8 cellular contexts compared by ENCODE assay signal in the genomic region with DNA sequence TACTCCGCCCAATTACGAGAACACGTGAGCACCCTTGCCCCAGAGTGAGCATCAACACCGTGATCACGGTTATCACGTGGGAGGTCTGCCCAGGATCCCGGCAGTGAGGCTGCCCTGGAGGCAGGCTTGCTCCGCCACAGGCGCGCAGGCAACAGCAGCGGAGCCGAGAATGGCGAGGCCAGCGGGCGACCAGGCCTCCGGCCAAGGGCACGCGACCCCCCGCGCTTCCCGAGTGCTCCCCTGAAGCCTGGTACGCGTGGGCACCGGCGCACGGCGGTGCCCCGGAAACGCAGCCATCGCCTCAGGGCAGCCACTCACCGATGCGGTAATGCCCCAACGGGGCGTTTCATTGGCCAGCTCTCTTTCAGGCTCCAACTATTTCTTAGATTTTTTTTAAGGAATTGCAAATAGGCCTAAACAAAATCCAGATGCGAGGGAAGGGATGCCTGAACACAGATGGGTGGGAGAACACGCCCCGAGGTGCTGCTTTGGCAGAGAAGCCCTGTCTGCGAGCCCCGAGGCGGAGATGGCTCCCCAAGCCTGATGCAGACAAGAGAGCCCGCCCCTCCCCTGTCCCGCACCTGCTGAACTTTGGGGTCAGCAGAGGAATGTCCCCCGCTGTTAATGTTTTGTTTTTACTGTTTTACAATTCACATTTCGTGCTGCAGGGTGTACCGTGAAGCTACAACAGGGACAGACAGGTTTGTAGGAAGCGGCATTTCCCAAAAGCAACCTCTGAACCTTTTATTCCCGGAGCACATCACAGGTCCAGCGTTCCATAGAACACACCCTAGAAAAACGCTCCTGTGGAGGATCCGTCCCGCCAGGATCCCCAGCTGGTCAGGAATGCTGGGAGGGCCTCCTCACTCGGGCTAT.
DNase-seq lines count a peak whose midpoint lies in the region; ATAC-seq and TF ChIP-seq lines count a peak whose summit lies in the region.

No MANE protein-coding gene starts in this region.

- DNase-seq in G401 (ENCODE audit: low spot score): peak; percentile 62
- DNase-seq in SK-N-SH: peak; percentile 70
- peak; percentile 69 for DNase-seq in fibroblast of gingiva (ENCODE audit: low read depth)
- no peak for DNase-seq in effector CD4-positive, alpha-beta T cell
- no peak for DNase-seq in HK-2 (ENCODE audit: unreplicated experiment)
- DNase-seq in T-helper 2 cell: no peak

- H3K4me2 ChIP-seq in SK-N-SH: no peak overlapping the region

- CTCF ChIA-PET in SK-N-SH (lab: Yijun Ruan, JAX): no interaction called here

- H3K9me3 ChIP-seq in SK-N-SH (no peaks in the 10 kb centered on the region), muscle layer of colon (ENCODE audit: low read length) (no peaks in the 10 kb centered on the region)

- POLR2A ChIA-PET in SK-N-SH (lab: Yijun Ruan, JAX): no interaction called here

- 50% methylated on average over 37 of the region's 52 CpGs for WGBS in SK-N-SH (ENCODE audit: low lambda C conversion rate)

- no peak for TF ChIP-seq EP300 in SK-N-SH (IDR thresholded peaks at IDR 0.05; ENCODE audit: borderline replicate concordance in 1 of 2, low read depth in 1 of 2, low read length in 1 of 2)

- H3K4me3 ChIP-seq in SK-N-SH (ENCODE audit: low read depth in 2 of 2, low read length in 1 of 2): peak overlapping the region in 1 of 2 experiments; percentile 37; a peak in 2 of 4 replicates
- peak overlapping the region; percentile 47 to 64 for H3K4me3 ChIP-seq in muscle layer of colon (ENCODE audit: low read depth in 1 of 2, low read length in 2 of 2)

- H3K27me3 ChIP-seq in SK-N-SH (ENCODE audit: insufficient read depth): no peaks in the 10 kb centered on the region
- H3K27me3 ChIP-seq in muscle layer of colon (ENCODE audit: control insufficient read depth in 1 of 2, insufficient read depth in 2 of 2, low read length in 2 of 2): no peaks in the 10 kb centered on the region

- H3K27ac ChIP-seq in SK-N-SH (ENCODE audit: low read depth in 2 of 2, low read length in 1 of 2) (no peak overlapping the region), muscle layer of colon (ENCODE audit: low read depth, low read length) (no peak overlapping the region)

- in situ Hi-C loops in G401 (cut with HindIII; ENCODE audit: low sequenced_read_pairs): no loop called here

- no peaks in the 10 kb centered on the region for H3K79me2 ChIP-seq in SK-N-SH (ENCODE audit: insufficient read depth)

- H3K36me3 ChIP-seq in SK-N-SH (replicated peaks in 1 of 2; ENCODE audit: control insufficient read depth in 1 of 2, insufficient read depth in 2 of 2, low read length in 1 of 2): no peaks in the 10 kb centered on the region
- no peaks in the 10 kb centered on the region for H3K36me3 ChIP-seq in muscle layer of colon (ENCODE audit: insufficient read depth, low read length)

- H3F3A ChIP-seq in SK-N-SH (replicated peaks; ENCODE audit: insufficient read depth): no peaks in the 10 kb centered on the region

- no peak for TF ChIP-seq RAD21 in SK-N-SH (IDR thresholded peaks at IDR 0.05; ENCODE audit: low read length)

- no peak for ATAC-seq in HG02763 (IDR thresholded peaks at IDR 0.05; ENCODE audit: unreplicated experiment)

- H3K9ac ChIP-seq in SK-N-SH (no peak overlapping the region), muscle layer of colon (ENCODE audit: low read length) (peak overlapping the region; percentile 33)

- H4K20me1 ChIP-seq in SK-N-SH (ENCODE audit: insufficient read depth): no peaks in the 10 kb centered on the region

- no peak overlapping the region for H2AFZ ChIP-seq in SK-N-SH (ENCODE audit: low read depth)

- H3K4me1 ChIP-seq in SK-N-SH (ENCODE audit: control insufficient read depth in 1 of 2, insufficient read depth in 2 of 2, low read depth in 1 of 2, low read length in 1 of 2) (peaks cover 0 to 6% of the 10 kb centered on the region in 2 experiments; a peak in 1 of 4 replicates), muscle layer of colon (ENCODE audit: insufficient read depth, low read length) (no peaks in the 10 kb centered on the region)

- H3K9me2 ChIP-seq in SK-N-SH: no peaks in the 10 kb centered on the region

- no peak for TF ChIP-seq CTCF in SK-N-SH (IDR thresholded peaks at IDR 0.05)

TF ChIP-seq in SK-N-SH, 30 proteins besides CTCF, POLR2A, EP300 and RAD21:
- TF ChIP-seq, protein P1, sequence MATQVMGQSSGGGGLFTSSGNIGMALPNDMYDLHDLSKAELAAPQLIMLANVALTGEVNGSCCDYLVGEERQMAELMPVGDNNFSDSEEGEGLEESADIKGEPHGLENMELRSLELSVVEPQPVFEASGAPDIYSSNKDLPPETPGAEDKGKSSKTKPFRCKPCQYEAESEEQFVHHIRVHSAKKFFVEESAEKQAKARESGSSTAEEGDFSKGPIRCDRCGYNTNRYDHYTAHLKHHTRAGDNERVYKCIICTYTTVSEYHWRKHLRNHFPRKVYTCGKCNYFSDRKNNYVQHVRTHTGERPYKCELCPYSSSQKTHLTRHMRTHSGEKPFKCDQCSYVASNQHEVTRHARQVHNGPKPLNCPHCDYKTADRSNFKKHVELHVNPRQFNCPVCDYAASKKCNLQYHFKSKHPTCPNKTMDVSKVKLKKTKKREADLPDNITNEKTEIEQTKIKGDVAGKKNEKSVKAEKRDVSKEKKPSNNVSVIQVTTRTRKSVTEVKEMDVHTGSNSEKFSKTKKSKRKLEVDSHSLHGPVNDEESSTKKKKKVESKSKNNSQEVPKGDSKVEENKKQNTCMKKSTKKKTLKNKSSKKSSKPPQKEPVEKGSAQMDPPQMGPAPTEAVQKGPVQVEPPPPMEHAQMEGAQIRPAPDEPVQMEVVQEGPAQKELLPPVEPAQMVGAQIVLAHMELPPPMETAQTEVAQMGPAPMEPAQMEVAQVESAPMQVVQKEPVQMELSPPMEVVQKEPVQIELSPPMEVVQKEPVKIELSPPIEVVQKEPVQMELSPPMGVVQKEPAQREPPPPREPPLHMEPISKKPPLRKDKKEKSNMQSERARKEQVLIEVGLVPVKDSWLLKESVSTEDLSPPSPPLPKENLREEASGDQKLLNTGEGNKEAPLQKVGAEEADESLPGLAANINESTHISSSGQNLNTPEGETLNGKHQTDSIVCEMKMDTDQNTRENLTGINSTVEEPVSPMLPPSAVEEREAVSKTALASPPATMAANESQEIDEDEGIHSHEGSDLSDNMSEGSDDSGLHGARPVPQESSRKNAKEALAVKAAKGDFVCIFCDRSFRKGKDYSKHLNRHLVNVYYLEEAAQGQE (IDR thresholded peaks at IDR 0.05; ENCODE audit: low read depth, low read length): no peak
- TF ChIP-seq, protein P2, sequence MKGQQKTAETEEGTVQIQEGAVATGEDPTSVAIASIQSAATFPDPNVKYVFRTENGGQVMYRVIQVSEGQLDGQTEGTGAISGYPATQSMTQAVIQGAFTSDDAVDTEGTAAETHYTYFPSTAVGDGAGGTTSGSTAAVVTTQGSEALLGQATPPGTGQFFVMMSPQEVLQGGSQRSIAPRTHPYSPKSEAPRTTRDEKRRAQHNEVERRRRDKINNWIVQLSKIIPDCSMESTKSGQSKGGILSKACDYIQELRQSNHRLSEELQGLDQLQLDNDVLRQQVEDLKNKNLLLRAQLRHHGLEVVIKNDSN (IDR thresholded peaks at IDR 0.05; ENCODE audit: borderline replicate concordance, low read depth): peak; percentile 52; the same call in 1 of the 2 replicates
TF ChIP-seq in SK-N-SH: peak in this region for 1.

Comparison
In these comparisons a context has a peak if more than half of its experiments do, and no peak if none do; other contexts are left out.
1. DNase-seq: peak in G401 (single experiment), SK-N-SH (single experiment) and fibroblast of gingiva (single experiment); none in effector CD4-positive, alpha-beta T cell (single experiment), HK-2 (single experiment) and T-helper 2 cell (0 of 5).